ENCODE assay signal across 23 cellular contexts in the genomic region with DNA sequence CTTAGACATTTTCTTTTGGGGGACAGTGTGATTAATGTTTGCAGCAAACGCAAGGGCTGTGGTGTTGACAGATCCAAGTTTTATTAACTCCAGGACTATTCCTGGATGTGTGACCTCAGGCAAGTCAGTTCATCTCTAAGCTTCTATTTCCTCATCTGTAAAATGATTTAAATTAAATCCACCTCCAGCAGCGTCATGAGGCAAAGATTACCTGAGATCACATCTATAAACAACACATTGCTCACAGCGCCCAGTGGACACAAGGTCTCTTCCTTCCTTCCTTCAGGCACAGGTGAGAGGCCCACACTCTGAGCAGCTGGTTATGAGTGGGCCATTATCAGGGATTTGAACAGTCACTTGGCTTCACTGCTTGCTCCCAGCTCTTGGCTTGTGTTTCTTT.
A peak's percentile ranks its signal among the peaks of the same experiment; 100 is the strongest.
DNase-seq lines count a peak whose midpoint lies in the region; ATAC-seq and TF ChIP-seq lines count a peak whose summit lies in the region.
"Had no signal": no experiment of that assay in that cellular context is flagged by ENCODE, and none has a peak within 500 bp of the region (broad histone marks: within the 10 kb centered on the region; RNA-seq: fewer than 3 reads in every experiment).

No MANE protein-coding gene starts in this region.

- no peaks in the 10 kb centered on the region for H3K27me3 ChIP-seq in GM23338 (ENCODE audit: insufficient read depth)
- no peaks in the 10 kb centered on the region for H3K27me3 ChIP-seq in right atrium auricular region
- H3K27me3 ChIP-seq in rectal smooth muscle tissue (ENCODE audit: control insufficient read depth, insufficient read depth, low read length) = no peaks in the 10 kb centered on the region
- H3K27me3 ChIP-seq: right lobe of liver, upper lobe of right lung had no signal

- H3K27ac Mint-ChIP-seq in GM23338 = peak overlapping the region; percentile 38; the same call in 1 of the 2 replicates
- no peak overlapping the region for H3K27ac Mint-ChIP-seq in activated CD8-positive, alpha-beta T cell treated with anti-CD3 and anti-CD28 coated beads for 36 hours
- H3K27ac Mint-ChIP-seq: activated CD4-positive, alpha-beta T cell treated with anti-CD3 and anti-CD28 coated beads for 36 hours; activated naive CD8-positive, alpha-beta T cell treated with anti-CD3 and anti-CD28 coated beads, Interleukin-2, amount 50 U/mL, for 24 hours; activated T-helper 17 cell treated with anti-CD3 and anti-CD28 coated beads, Interleukin-2, amount 50 U/mL, for 72 hours; stimulated activated naive CD8-positive, alpha-beta T cell treated with anti-CD3 and anti-CD28 coated beads, Interleukin-15, amount 100 ng/mL, for 72 hours had no signal

- CTCF ChIA-PET in activated CD8-positive, alpha-beta T cell treated with anti-CD3 and anti-CD28 coated beads for 36 hours (lab: Charles Lee) = interaction anchor here (1.2 to 4.6 kb wide), 3 partner anchors 8 to 567 kb away, joined by 3 to 22 read pairs (median 22); no protein-coding TSS in a partner anchor

- ATAC-seq in GM23338 = no peak
- ATAC-seq in GM21717 (IDR thresholded peaks at IDR 0.05; ENCODE audit: unreplicated experiment) = no peak
- ATAC-seq in activated CD8-positive, alpha-beta T cell treated with anti-CD3 and anti-CD28 coated beads for 36 hours = no peak
- ATAC-seq: activated CD4-positive, alpha-beta T cell treated with anti-CD3 and anti-CD28 coated beads for 36 hours; activated naive CD8-positive, alpha-beta T cell treated with anti-CD3 and anti-CD28 coated beads, Interleukin-2, amount 50 U/mL, for 24 hours; activated T-helper 17 cell treated with anti-CD3 and anti-CD28 coated beads, Interleukin-2, amount 50 U/mL, for 72 hours; stimulated activated naive CD8-positive, alpha-beta T cell treated with anti-CD3 and anti-CD28 coated beads, Interleukin-15, amount 100 ng/mL, for 72 hours; upper lobe of right lung had no signal

- H3K9ac ChIP-seq in rectal smooth muscle tissue (ENCODE audit: low read length) = no peak overlapping the region

- no peaks in the 10 kb centered on the region for H3K9me2 ChIP-seq in GM23338 (ENCODE audit: insufficient read depth)

- peaks cover 45% of the 10 kb centered on the region for H3K36me3 Mint-ChIP-seq in GM23338 (ENCODE audit: low read depth)
- H3K36me3 Mint-ChIP-seq in activated CD8-positive, alpha-beta T cell treated with anti-CD3 and anti-CD28 coated beads for 36 hours (ENCODE audit: low read depth) = no peaks in the 10 kb centered on the region
- H3K36me3 Mint-ChIP-seq: immature natural killer cell had no signal

- intact Hi-C loops in activated CD8-positive, alpha-beta T cell treated with anti-CD3 and anti-CD28 coated beads for 36 hours (cut with micrococcal nuclease) = loop anchor here (10.0 kb wide), 1 partner anchor 853 kb away; no protein-coding TSS in a partner anchor

- 0 out of 2 replicates have a peak, but pooled peaks cover 5% of the 10 kb centered on the region for H4K20me1 ChIP-seq in GM23338 (replicated peaks; ENCODE audit: insufficient read depth)

- DNase-seq in GM23338 (ENCODE audit: low spot score) = no peak
- no peak for DNase-seq in coronary artery (ENCODE audit: low spot score)
- no peak for DNase-seq in right atrium auricular region (ENCODE audit: low spot score)
- no peak for DNase-seq in NCI-H446 treated with DMSO at 0.1 percent for 48 hours (lab: John Stamatoyannopoulos, UW)
- no peak for DNase-seq in activated CD8-positive, alpha-beta T cell treated with anti-CD3 and anti-CD28 coated beads for 36 hours
- DNase-seq in mucosa of gallbladder (ENCODE audit: low spot score) = no peak
- DNase-seq: ACHN; activated CD4-positive, alpha-beta T cell treated with anti-CD3 and anti-CD28 coated beads for 36 hours; activated naive CD8-positive, alpha-beta T cell treated with anti-CD3 and anti-CD28 coated beads, Interleukin-2, amount 50 U/mL, for 24 hours; immature natural killer cell; NCI-H1694; NCI-H345; NK-92 treated with Interleukin-12 subunit alpha and Interleukin-12 subunit beta, amount 100 ng/mL, for 24 hours; right lobe of liver; stimulated activated naive CD8-positive, alpha-beta T cell treated with anti-CD3 and anti-CD28 coated beads, Interleukin-15, amount 100 ng/mL, for 72 hours; T1000; upper lobe of right lung had no signal

- no peak overlapping the region for H3K4me3 Mint-ChIP-seq in GM23338
- no peak overlapping the region for H3K4me3 Mint-ChIP-seq in activated CD8-positive, alpha-beta T cell treated with anti-CD3 and anti-CD28 coated beads for 36 hours
- H3K4me3 Mint-ChIP-seq: activated CD4-positive, alpha-beta T cell treated with anti-CD3 and anti-CD28 coated beads for 36 hours; activated naive CD8-positive, alpha-beta T cell treated with anti-CD3 and anti-CD28 coated beads, Interleukin-2, amount 50 U/mL, for 24 hours; activated T-helper 17 cell treated with anti-CD3 and anti-CD28 coated beads, Interleukin-2, amount 50 U/mL, for 72 hours; central memory CD8-positive, alpha-beta T cell; immature natural killer cell; stimulated activated naive CD8-positive, alpha-beta T cell treated with anti-CD3 and anti-CD28 coated beads, Interleukin-15, amount 100 ng/mL, for 72 hours had no signal

- H3K4me1 ChIP-seq in GM23338 (ENCODE audit: insufficient read depth) (peaks cover 18% of the 10 kb centered on the region), right atrium auricular region (peaks cover 0 to 44% of the 10 kb centered on the region in 2 donors), rectal smooth muscle tissue (ENCODE audit: control insufficient read depth, insufficient read depth, low read length) (peaks cover 14% of the 10 kb centered on the region)

- no peaks in the 10 kb centered on the region for H3K9me3 ChIP-seq in right atrium auricular region
- H3K9me3 ChIP-seq: right lobe of liver, upper lobe of right lung had no signal

- no peak for TF ChIP-seq CTCF in GM23338 (conservative IDR thresholded peaks at IDR 0.05; ENCODE audit: low read depth in 2 of 2)
- TF ChIP-seq CTCF in coronary artery (IDR thresholded peaks at IDR 0.05) = no peak
- TF ChIP-seq CTCF in right atrium auricular region (IDR thresholded peaks at IDR 0.05) = no peak
- no peak for TF ChIP-seq CTCF in activated CD8-positive, alpha-beta T cell treated with anti-CD3 and anti-CD28 coated beads for 36 hours (IDR thresholded peaks at IDR 0.05)

- H3K36me3 ChIP-seq in GM23338 (ENCODE audit: insufficient read depth) = no peaks in the 10 kb centered on the region
- H3K36me3 ChIP-seq in right atrium auricular region = peaks cover 12% of the 10 kb centered on the region
- H3K36me3 ChIP-seq in rectal smooth muscle tissue (ENCODE audit: control insufficient read depth, insufficient read depth, low read length) = peaks cover 3% of the 10 kb centered on the region

- H3K27me3 Mint-ChIP-seq in GM23338 (ENCODE audit: insufficient read depth, low read depth, poor library complexity) = peaks cover 2% of the 10 kb centered on the region
- peaks cover 20% of the 10 kb centered on the region for H3K27me3 Mint-ChIP-seq in activated CD8-positive, alpha-beta T cell treated with anti-CD3 and anti-CD28 coated beads for 36 hours

- H3K27ac ChIP-seq in GM23338 (ENCODE audit: low read depth) (no peak overlapping the region), coronary artery (peak overlapping the region; percentile 65 to 68), right atrium auricular region (peak overlapping the region; percentile 72 to 88), rectal smooth muscle tissue (ENCODE audit: low read depth, low read length) (peak overlapping the region; percentile 63)
- H3K27ac ChIP-seq: C4-2B, HL-60, right lobe of liver, upper lobe of right lung had no signal

- H3K9me3 Mint-ChIP-seq in GM23338 = no peaks in the 10 kb centered on the region
- no peaks in the 10 kb centered on the region for H3K9me3 Mint-ChIP-seq in activated CD8-positive, alpha-beta T cell treated with anti-CD3 and anti-CD28 coated beads for 36 hours
- H3K9me3 Mint-ChIP-seq: activated naive CD8-positive, alpha-beta T cell treated with anti-CD3 and anti-CD28 coated beads, Interleukin-2, amount 50 U/mL, for 24 hours; activated T-helper 17 cell treated with anti-CD3 and anti-CD28 coated beads, Interleukin-2, amount 50 U/mL, for 72 hours; central memory CD8-positive, alpha-beta T cell; stimulated activated naive CD8-positive, alpha-beta T cell treated with anti-CD3 and anti-CD28 coated beads, Interleukin-15, amount 100 ng/mL, for 72 hours had no signal

- POLR2A ChIA-PET in activated CD8-positive, alpha-beta T cell treated with anti-CD3 and anti-CD28 coated beads for 36 hours (lab: Charles Lee) = interaction anchor here (0.6 kb wide), 1 partner anchor 50 kb away, joined by 3 read pairs; no protein-coding TSS in a partner anchor

- H3K4me2 ChIP-seq in GM23338 = no peak overlapping the region

- no peak overlapping the region for H3K4me3 ChIP-seq in GM23338
- no peak overlapping the region for H3K4me3 ChIP-seq in coronary artery
- H3K4me3 ChIP-seq in right atrium auricular region = no peak overlapping the region
- H3K4me3 ChIP-seq in rectal smooth muscle tissue (ENCODE audit: low read length) = no peak overlapping the region
- H3K4me3 ChIP-seq: right lobe of liver, upper lobe of right lung had no signal

- no peak overlapping the region for H2AFZ ChIP-seq in GM23338

- H3F3A ChIP-seq in GM23338 (replicated peaks; ENCODE audit: low read depth) = 0 out of 2 replicates have a peak, but pooled peaks cover 2% of the 10 kb centered on the region

- peaks cover 28% of the 10 kb centered on the region for H3K4me1 Mint-ChIP-seq in GM23338
- no peaks in the 10 kb centered on the region for H3K4me1 Mint-ChIP-seq in activated CD8-positive, alpha-beta T cell treated with anti-CD3 and anti-CD28 coated beads for 36 hours (ENCODE audit: low read depth)
- H3K4me1 Mint-ChIP-seq: activated naive CD8-positive, alpha-beta T cell treated with anti-CD3 and anti-CD28 coated beads, Interleukin-2, amount 50 U/mL, for 24 hours; activated T-helper 17 cell treated with anti-CD3 and anti-CD28 coated beads, Interleukin-2, amount 50 U/mL, for 72 hours; central memory CD8-positive, alpha-beta T cell; immature natural killer cell had no signal

- H3K79me2 ChIP-seq in GM23338 (replicated peaks; ENCODE audit: insufficient read depth) = peaks cover 14% of the 10 kb centered on the region

TF ChIP-seq in GM23338, 12 proteins besides CTCF, POLR2A, EP300 and RAD21 (continues in another document):
- TF ChIP-seq, protein P1, sequence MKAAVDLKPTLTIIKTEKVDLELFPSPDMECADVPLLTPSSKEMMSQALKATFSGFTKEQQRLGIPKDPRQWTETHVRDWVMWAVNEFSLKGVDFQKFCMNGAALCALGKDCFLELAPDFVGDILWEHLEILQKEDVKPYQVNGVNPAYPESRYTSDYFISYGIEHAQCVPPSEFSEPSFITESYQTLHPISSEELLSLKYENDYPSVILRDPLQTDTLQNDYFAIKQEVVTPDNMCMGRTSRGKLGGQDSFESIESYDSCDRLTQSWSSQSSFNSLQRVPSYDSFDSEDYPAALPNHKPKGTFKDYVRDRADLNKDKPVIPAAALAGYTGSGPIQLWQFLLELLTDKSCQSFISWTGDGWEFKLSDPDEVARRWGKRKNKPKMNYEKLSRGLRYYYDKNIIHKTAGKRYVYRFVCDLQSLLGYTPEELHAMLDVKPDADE (IDR thresholded peaks at IDR 0.05) = no peak
- TF ChIP-seq EZH2 (IDR thresholded peaks at IDR 0.05; ENCODE audit: low read depth, unreplicated experiment) = no peak
